ENCODE assay signal across 33 cellular contexts in the genomic region with DNA sequence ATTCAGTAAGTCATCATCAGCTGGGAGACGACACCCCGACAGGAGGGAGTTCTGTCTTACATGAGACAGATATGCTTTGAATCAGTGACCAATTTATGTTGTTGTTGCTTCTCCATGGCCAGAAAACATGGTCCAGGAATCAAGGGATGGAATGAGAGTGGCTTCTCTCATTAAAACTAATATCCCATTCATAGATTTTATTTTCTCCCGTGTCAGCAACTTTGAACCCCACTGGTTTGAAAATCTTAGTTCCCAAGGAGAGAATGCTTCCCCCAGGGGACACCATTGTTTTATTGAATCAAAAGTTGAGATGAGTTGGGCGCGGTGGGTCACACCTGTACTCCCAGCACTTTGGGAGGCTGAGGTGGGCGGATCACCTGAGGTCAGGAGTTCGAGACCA.
"Had no signal": no experiment of that assay in that cellular context is flagged by ENCODE, and none has a peak within 500 bp of the region (broad histone marks: within the 10 kb centered on the region; RNA-seq: fewer than 3 reads in every experiment).

No MANE protein-coding gene starts in this region.

- H3K4me3 ChIP-seq: MG63 had no signal

- H3K27me3 ChIP-seq: MG63 had no signal

- H3K9me3 ChIP-seq: MG63 had no signal

- H3K36me3 ChIP-seq: MG63 had no signal

- DNase-seq: Kasumi-1, MG63, MM.1S, MV-4-11, NCI-H1048, NCI-H1092, NCI-H1092 treated with DMSO at 0.1 percent for 48 hours, NCI-H1105, NCI-H1105 treated with DMSO at 0.1 percent for 48 hours, NCI-H1417 treated with DMSO at 0.1 percent for 48 hours, NCI-H1436, NCI-H1436 treated with DMSO at 0.1 percent for 48 hours, NCI-H1694, NCI-H1694 treated with DMSO at 0.1 percent for 48 hours, NCI-H187, NCI-H187 treated with DMSO at 0.1 percent for 48 hours, NCI-H1930, NCI-H2029, NCI-H2029 treated with DMSO at 0.1 percent for 48 hours, NCI-H2081, NCI-H2081 treated with DMSO at 0.1 percent for 48 hours, NCI-H2107, NCI-H2171, NCI-H2171 treated with DMSO at 0.1 percent for 48 hours, NCI-H2227 treated with DMSO at 0.1 percent for 48 hours, NCI-H226, NCI-H345, NCI-H446, NCI-H446 treated with DMSO at 0.1 percent for 48 hours, NCI-H510A, NCI-H510A treated with DMSO at 0.1 percent for 48 hours, NCI-H524, NCI-H524 treated with DMSO at 0.1 percent for 48 hours had no signal
